15 cellular contexts compared by ENCODE assay signal in the genomic region with DNA sequence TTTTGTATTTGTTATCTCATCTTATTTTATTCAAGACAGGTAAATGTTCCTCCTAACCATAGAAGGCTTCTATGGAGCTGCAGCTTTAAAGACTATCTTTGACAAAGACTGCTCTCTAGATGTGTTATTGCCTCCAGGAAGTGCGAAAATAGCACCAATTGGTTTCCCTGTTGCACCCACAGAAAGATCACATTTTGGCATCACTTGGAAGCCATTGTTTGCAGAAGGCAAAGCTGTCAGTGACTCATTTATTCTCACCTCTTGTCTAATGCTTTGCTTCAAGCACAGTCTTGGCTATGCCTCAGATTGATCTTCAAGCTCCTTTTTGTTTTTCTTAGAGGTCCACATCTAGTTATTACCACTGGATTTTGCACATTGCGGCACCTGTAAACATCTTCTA.
"Had no signal": no experiment of that assay in that cellular context is flagged by ENCODE, and none has a peak within 500 bp of the region (broad histone marks: within the 10 kb centered on the region; RNA-seq: fewer than 3 reads in every experiment).

No MANE protein-coding gene starts in this region.

- H3K27ac ChIP-seq: colonic mucosa, vagina, WERI-Rb-1 had no signal

- H3K4me1 ChIP-seq: colonic mucosa had no signal

- H3K4me3 ChIP-seq: colonic mucosa, vagina had no signal

- H3K27me3 ChIP-seq: colonic mucosa, vagina had no signal

- H3K27ac Mint-ChIP-seq: activated CD4-positive, alpha-beta T cell treated with anti-CD3 and anti-CD28 coated beads for 36 hours; activated CD8-positive, alpha-beta T cell treated with anti-CD3 and anti-CD28 coated beads for 36 hours; activated naive CD8-positive, alpha-beta T cell treated with anti-CD3 and anti-CD28 coated beads, Interleukin-2, amount 10 ng/mL, durations not matched to agents 7 days and 5 days; immature natural killer cell; stimulated activated naive CD8-positive, alpha-beta T cell treated with anti-CD3 and anti-CD28 coated beads, Interleukin-15, amount 100 ng/mL, for 72 hours had no signal

- H3K4me3 Mint-ChIP-seq: activated CD4-positive, alpha-beta T cell treated with anti-CD3 and anti-CD28 coated beads for 36 hours; activated CD8-positive, alpha-beta T cell treated with anti-CD3 and anti-CD28 coated beads for 36 hours; activated naive CD8-positive, alpha-beta T cell treated with anti-CD3 and anti-CD28 coated beads, Interleukin-2, amount 10 ng/mL, durations not matched to agents 7 days and 5 days; immature natural killer cell; nephron progenitor cell; stimulated activated naive CD8-positive, alpha-beta T cell treated with anti-CD3 and anti-CD28 coated beads, Interleukin-15, amount 100 ng/mL, for 72 hours had no signal

- H3K4me1 Mint-ChIP-seq: activated CD4-positive, alpha-beta T cell treated with anti-CD3 and anti-CD28 coated beads for 36 hours; activated naive CD8-positive, alpha-beta T cell treated with anti-CD3 and anti-CD28 coated beads, Interleukin-2, amount 10 ng/mL, durations not matched to agents 7 days and 5 days; immature natural killer cell; stimulated activated naive CD8-positive, alpha-beta T cell treated with anti-CD3 and anti-CD28 coated beads, Interleukin-15, amount 100 ng/mL, for 72 hours had no signal

- H3K36me3 ChIP-seq: colonic mucosa, vagina, WERI-Rb-1 had no signal

- ATAC-seq: activated CD4-positive, alpha-beta T cell treated with anti-CD3 and anti-CD28 coated beads for 36 hours; activated CD8-positive, alpha-beta T cell treated with anti-CD3 and anti-CD28 coated beads for 36 hours; stimulated activated naive CD8-positive, alpha-beta T cell treated with anti-CD3 and anti-CD28 coated beads, Interleukin-15, amount 100 ng/mL, for 72 hours had no signal

- H3K9me3 ChIP-seq: colonic mucosa, vagina had no signal

- H3K36me3 Mint-ChIP-seq: activated naive CD8-positive, alpha-beta T cell treated with anti-CD3 and anti-CD28 coated beads, Interleukin-2, amount 10 ng/mL, durations not matched to agents 7 days and 5 days had no signal

- H3K27me3 Mint-ChIP-seq: activated CD4-positive, alpha-beta T cell treated with anti-CD3 and anti-CD28 coated beads for 36 hours; activated CD8-positive, alpha-beta T cell treated with anti-CD3 and anti-CD28 coated beads for 36 hours; activated naive CD8-positive, alpha-beta T cell treated with anti-CD3 and anti-CD28 coated beads, Interleukin-2, amount 10 ng/mL, durations not matched to agents 7 days and 5 days; stimulated activated naive CD8-positive, alpha-beta T cell treated with anti-CD3 and anti-CD28 coated beads, Interleukin-15, amount 100 ng/mL, for 72 hours had no signal

- DNase-seq: activated CD4-positive, alpha-beta T cell treated with anti-CD3 and anti-CD28 coated beads for 36 hours; activated CD8-positive, alpha-beta memory T cell treated with anti-CD3 and anti-CD28 coated beads, Interleukin-2, amount 50 U/mL, for 4 hours; activated CD8-positive, alpha-beta T cell treated with anti-CD3 and anti-CD28 coated beads for 36 hours; activated naive CD8-positive, alpha-beta T cell treated with anti-CD3 and anti-CD28 coated beads, Interleukin-2, amount 10 ng/mL, durations not matched to agents 7 days and 5 days; colonic mucosa; effector CD4-positive, alpha-beta T cell; glutamatergic neuron; immature natural killer cell; mesenchymal stem cell; nephron progenitor cell; stimulated activated CD4-positive, alpha-beta T cell treated with anti-CD3 and anti-CD28 coated beads, Interleukin-4, amount 100 ng/mL, for 1 hour; stimulated activated naive CD8-positive, alpha-beta T cell treated with anti-CD3 and anti-CD28 coated beads, Interleukin-15, amount 100 ng/mL, for 72 hours; T-helper 1 cell; WERI-Rb-1 had no signal
